In genomic region chr3:138935864-138936762, GRCh38 we compare ENCODE assay signal across 1 cellular context.
A peak's percentile ranks its signal among the peaks of the same experiment; 100 is the strongest.
TF ChIP-seq lines count a peak whose summit lies in the region.

No MANE protein-coding gene starts in this region.

TF ChIP-seq in SK-N-SH, 30 proteins besides CTCF, POLR2A, EP300 and RAD21 (continued from another document):
- TF ChIP-seq ZBTB33 (IDR thresholded peaks at IDR 0.05; ENCODE audit: borderline replicate concordance, low read depth) (no peak), FOXJ3 (CRISPR knock-in tag; IDR thresholded peaks at IDR 0.05) (no peak), RCOR1 (IDR thresholded peaks at IDR 0.05; ENCODE audit: low read length) (no peak), REST (IDR thresholded peaks at IDR 0.05; ENCODE audit: low read depth, low read length) (no peak), SIN3A (IDR thresholded peaks at IDR 0.05; ENCODE audit: borderline replicate concordance, low read depth, low read length) (no peak), SMC3 (IDR thresholded peaks at IDR 0.05; ENCODE audit: low read depth, low read length) (peak; percentile 56), NRF1 (IDR thresholded peaks at IDR 0.05; ENCODE audit: low read depth, low read length) (peak; percentile 19; the same call in 1 of the 2 replicates), POLR2AphosphoS5 (IDR thresholded peaks at IDR 0.05; ENCODE audit: low read depth, low read length) (no peak), JUND (IDR thresholded peaks at IDR 0.05) (no peak), TCF12 (IDR thresholded peaks at IDR 0.05) (no peak), IRF3 (IDR thresholded peaks at IDR 0.05; ENCODE audit: low read depth, low read length) (no peak), RFX5 (IDR thresholded peaks at IDR 0.05; ENCODE audit: low read length) (no peak), EZH2phosphoT487 (IDR thresholded peaks at IDR 0.05; ENCODE audit: borderline replicate concordance, low read depth) (no peak), TEAD4 (IDR thresholded peaks at IDR 0.05; ENCODE audit: borderline replicate concordance, insufficient read depth) (no peak), NFIC (IDR thresholded peaks at IDR 0.05; ENCODE audit: borderline replicate concordance) (0 out of 2 replicates have a peak, but pooled peaks have one; percentile 24), USF2 (IDR thresholded peaks at IDR 0.05; ENCODE audit: borderline replicate concordance, low read depth, low read length) (no peak), MAX (IDR thresholded peaks at IDR 0.05; ENCODE audit: low read depth) (no peak), PBX3 (IDR thresholded peaks at IDR 0.05) (no peak), GABPA (IDR thresholded peaks at IDR 0.05; ENCODE audit: low read depth) (no peak), CHD2 (IDR thresholded peaks at IDR 0.05; ENCODE audit: low read length, partially characterized antibody) (no peak), FOSL2 (IDR thresholded peaks at IDR 0.05; ENCODE audit: borderline replicate concordance, low read depth) (no peak), GATA2 (CRISPR knock-in tag; IDR thresholded peaks at IDR 0.05) (no peak), MXI1 (IDR thresholded peaks at IDR 0.05; ENCODE audit: low read depth, low read length) (peak; percentile 57), TAF1 (IDR thresholded peaks at IDR 0.05; ENCODE audit: borderline replicate concordance, low read depth, low read length) (no peak)
